Comparison of ENCODE assay signal across 9 cellular contexts in genomic region chr16:30094541-30095165, GRCh38. TPM values are rescaled to one million over a fixed set of nuclear protein-coding genes. Genes with fewer than 3 reads are reported as not detected.
A peak's percentile ranks its signal among the peaks of the same experiment; 100 is the strongest.
DNase-seq lines count a peak whose midpoint lies in the region; ATAC-seq and TF ChIP-seq lines count a peak whose summit lies in the region.
"Had no signal": no experiment of that assay in that cellular context is flagged by ENCODE, and none has a peak within 500 bp of the region (broad histone marks: within the 10 kb centered on the region; RNA-seq: fewer than 3 reads in every experiment).

No MANE protein-coding gene starts in this region.

- H3K4me3 Mint-ChIP-seq in T-helper 1 cell treated with Interleukin-12 subunit alpha and Interleukin-12 subunit beta and Interleukin-4 antibody, amounts not matched to agents 30 μg/mL and 1 μg/mL, for 36 hours = peak overlapping the region; percentile 88
- H3K4me3 Mint-ChIP-seq in brain (peak overlapping the region; percentile 74 to 88 (median 83)), memory B cell (peak overlapping the region; percentile 95)

- ATAC-seq in memory B cell (ENCODE audit: low read depth) (no peak), GM21360 (IDR thresholded peaks at IDR 0.05; ENCODE audit: unreplicated experiment) (no peak)

- no peak for TF ChIP-seq CTCF in brain (conservative IDR thresholded peaks at IDR 0.05)

- H3K4me1 Mint-ChIP-seq in T-helper 1 cell treated with Interleukin-12 subunit alpha and Interleukin-12 subunit beta and Interleukin-4 antibody, amounts not matched to agents 30 μg/mL and 1 μg/mL, for 36 hours (ENCODE audit: low read depth) = peaks cover 34% of the 10 kb centered on the region
- H3K4me1 Mint-ChIP-seq in brain (peaks cover 64% of the 10 kb centered on the region), memory B cell (peaks cover 24% of the 10 kb centered on the region)

- H3K36me3 Mint-ChIP-seq in T-helper 1 cell treated with Interleukin-12 subunit alpha and Interleukin-12 subunit beta and Interleukin-4 antibody, amounts not matched to agents 30 μg/mL and 1 μg/mL, for 36 hours (ENCODE audit: low read depth) = peaks cover 33% of the 10 kb centered on the region
- H3K36me3 Mint-ChIP-seq in brain (peaks cover 18% of the 10 kb centered on the region), memory B cell (peaks cover 21% of the 10 kb centered on the region)

- H3K9me3 Mint-ChIP-seq in T-helper 1 cell treated with Interleukin-12 subunit alpha and Interleukin-12 subunit beta and Interleukin-4 antibody, amounts not matched to agents 30 μg/mL and 1 μg/mL, for 36 hours = peaks cover 22% of the 10 kb centered on the region
- H3K9me3 Mint-ChIP-seq in brain = peaks cover 4 to 24% (median 16%) of the 10 kb centered on the region in 5 experiments
- H3K9me3 Mint-ChIP-seq in memory B cell = peaks cover 5% of the 10 kb centered on the region

- no peaks in the 10 kb centered on the region for H3K27me3 Mint-ChIP-seq in T-helper 1 cell treated with Interleukin-12 subunit alpha and Interleukin-12 subunit beta and Interleukin-4 antibody, amounts not matched to agents 30 μg/mL and 1 μg/mL, for 36 hours (ENCODE audit: low read depth)
- H3K27me3 Mint-ChIP-seq in brain (no peaks in the 10 kb centered on the region), memory B cell (no peaks in the 10 kb centered on the region)

- peak overlapping the region; percentile 100 for H3K27ac ChIP-seq in temporal lobe (ENCODE audit: low read depth, low read length)

- DNase-seq in T-helper 1 cell (no peak), memory B cell (ENCODE audit: low spot score in 2 of 2) (no peak), activated gamma-delta T cell (lab: John Stamatoyannopoulos, UW) (no peak), T-helper 9 cell (no peak)
- DNase-seq: activated gamma-delta T cell treated with Interleukin-2 at 50 U/mL for 16 hours had no signal

- H3K27ac Mint-ChIP-seq in T-helper 1 cell treated with Interleukin-12 subunit alpha and Interleukin-12 subunit beta and Interleukin-4 antibody, amounts not matched to agents 30 μg/mL and 1 μg/mL, for 36 hours = peak overlapping the region; percentile 84
- H3K27ac Mint-ChIP-seq in brain = peak overlapping the region; percentile 57 to 95 (median 89)
- peak overlapping the region; percentile 94 for H3K27ac Mint-ChIP-seq in memory B cell

RNA-seq across cellular contexts. Expression of gene YPEL3, which starts 1.4 kb away (rescaled TPM):
- polyA plus RNA-seq in brain (ENCODE audit: insufficient read depth, low read depth, low replicate concordance) = 277 TPM
- 25.8 TPM for total RNA-seq in temporal lobe

RNA-seq across cellular contexts. Expression of gene TBX6, which starts 2.9 kb away (rescaled TPM):
- polyA plus RNA-seq in brain (ENCODE audit: insufficient read depth, low read depth, low replicate concordance) = 2.0 TPM
- total RNA-seq in temporal lobe = 0.25 TPM

RNA-seq across cellular contexts. Expression of gene GDPD3, which starts 18.7 kb away (rescaled TPM):
- 0.76 TPM for polyA plus RNA-seq in brain (ENCODE audit: insufficient read depth, low read depth, low replicate concordance)
- total RNA-seq in temporal lobe = 1.7 TPM

RNA-seq across cellular contexts. Expression of gene PPP4C, which starts 18.9 kb away (rescaled TPM):
- polyA plus RNA-seq in brain (ENCODE audit: insufficient read depth, low read depth, low replicate concordance) = 105 TPM
- 52.1 TPM for total RNA-seq in temporal lobe

RNA-seq across cellular contexts. Expression of gene MAPK3, which starts 28.4 kb away (rescaled TPM):
- 234 TPM for polyA plus RNA-seq in brain (ENCODE audit: insufficient read depth, low read depth, low replicate concordance)
- 18.7 TPM for total RNA-seq in temporal lobe
